26 cellular contexts compared by ENCODE assay signal in the genomic region with DNA sequence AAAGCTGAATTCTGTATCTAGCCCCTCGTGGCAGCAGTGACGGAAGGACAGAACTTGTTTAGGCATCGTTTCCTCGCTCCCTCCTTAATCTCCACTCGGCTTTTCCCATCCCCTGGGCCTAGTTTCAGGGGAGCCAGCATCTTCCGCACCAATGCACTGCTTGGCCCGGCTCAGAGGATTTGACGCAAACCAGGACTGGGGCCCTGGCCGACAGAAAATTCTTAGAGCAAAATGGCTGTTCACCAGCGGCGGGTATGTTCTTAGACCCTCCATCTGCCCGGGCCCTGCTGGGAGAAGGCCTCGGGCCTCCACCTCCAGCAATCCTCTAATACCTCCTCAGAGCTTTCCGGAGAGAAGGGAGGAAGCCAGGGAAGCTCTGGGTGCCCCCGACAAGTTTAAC. TPM values are rescaled to one million over a fixed set of nuclear protein-coding genes. Genes with fewer than 3 reads are reported as not detected.
DNase-seq lines count a peak whose midpoint lies in the region; ATAC-seq and TF ChIP-seq lines count a peak whose summit lies in the region.
"Had no signal": no experiment of that assay in that cellular context is flagged by ENCODE, and none has a peak within 500 bp of the region (broad histone marks: within the 10 kb centered on the region; RNA-seq: fewer than 3 reads in every experiment).

No MANE protein-coding gene starts in this region.

- TF ChIP-seq CTCF in hepatocyte (IDR thresholded peaks at IDR 0.05; ENCODE audit: poor library complexity) (no peak), progenitor cell of endocrine pancreas (IDR thresholded peaks at IDR 0.05; ENCODE audit: unreplicated experiment) (no peak)

- H3K27me3 Mint-ChIP-seq in progenitor cell of endocrine pancreas, result no peaks in the 10 kb centered on the region
- H3K27me3 Mint-ChIP-seq: activated CD4-positive, alpha-beta memory T cell treated with anti-CD3 and anti-CD28 coated beads for 36 hours had no signal

- H3K27ac Mint-ChIP-seq in progenitor cell of endocrine pancreas, result peak overlapping the region; percentile 66
- H3K27ac Mint-ChIP-seq: activated CD4-positive, alpha-beta memory T cell treated with anti-CD3 and anti-CD28 coated beads for 36 hours; CD8-positive, alpha-beta T cell; stimulated activated effector memory CD8-positive, alpha-beta T cell treated with anti-CD3 and anti-CD28 coated beads, Interleukin-12 subunit alpha, Interleukin-12 subunit beta, amount 100 ng/mL, for 72 hours had no signal

- H3K79me2 ChIP-seq in hepatocyte, result peaks cover 61% of the 10 kb centered on the region

- H3K9me2 ChIP-seq in hepatocyte (replicated peaks; ENCODE audit: insufficient read depth), result no peaks in the 10 kb centered on the region

- ATAC-seq in GM18858 (IDR thresholded peaks at IDR 0.05; ENCODE audit: unreplicated experiment), result no peak
- ATAC-seq: CD8-positive, alpha-beta T cell; left cardiac atrium; right cardiac atrium; stimulated activated effector memory CD8-positive, alpha-beta T cell treated with anti-CD3 and anti-CD28 coated beads, Interleukin-12 subunit alpha, Interleukin-12 subunit beta, amount 100 ng/mL, for 72 hours had no signal

- H3K9me3 ChIP-seq in SK-N-MC (ENCODE audit: low read depth, low read length) (no peaks in the 10 kb centered on the region), hepatocyte (ENCODE audit: low read depth) (no peaks in the 10 kb centered on the region)
- H3K9me3 ChIP-seq: thoracic aorta had no signal

- in situ Hi-C loops in G401 (cut with HindIII; ENCODE audit: low sequenced_read_pairs), result loop anchor here (25.0 kb wide), 1 partner anchor 219 kb away; no protein-coding TSS in a partner anchor

- peaks cover 9% of the 10 kb centered on the region for H3K4me1 ChIP-seq in hepatocyte (ENCODE audit: insufficient read depth)

- peak overlapping the region; percentile 64 for H3K9ac ChIP-seq in SK-N-MC (ENCODE audit: insufficient read length)

- peaks cover 6% of the 10 kb centered on the region for H3K36me3 Mint-ChIP-seq in progenitor cell of endocrine pancreas (ENCODE audit: insufficient read depth)
- H3K36me3 Mint-ChIP-seq: activated CD4-positive, alpha-beta memory T cell treated with anti-CD3 and anti-CD28 coated beads for 36 hours; CD8-positive, alpha-beta T cell; stimulated activated effector memory CD8-positive, alpha-beta T cell treated with anti-CD3 and anti-CD28 coated beads, Interleukin-12 subunit alpha, Interleukin-12 subunit beta, amount 100 ng/mL, for 72 hours had no signal

- no peaks in the 10 kb centered on the region for H3K36me3 ChIP-seq in SK-N-MC (ENCODE audit: insufficient read depth, low read length)
- no peaks in the 10 kb centered on the region for H3K36me3 ChIP-seq in hepatocyte (replicated peaks; ENCODE audit: insufficient read depth, low read depth)
- H3K36me3 ChIP-seq: thoracic aorta had no signal

- H3K4me3 ChIP-seq in SK-N-MC, result peak overlapping the region; percentile 52
- H3K4me3 ChIP-seq in hepatocyte, result no peak overlapping the region
- H3K4me3 ChIP-seq: thoracic aorta had no signal

- H2AFZ ChIP-seq in hepatocyte, result no peak overlapping the region

- WGBS in hepatocyte (ENCODE audit: low lambda C conversion rate, missing lambda C conversion rate), result 80% methylated on average over 15 of the region's 15 CpGs

- H3K9me3 Mint-ChIP-seq in progenitor cell of endocrine pancreas (ENCODE audit: low read depth), result no peaks in the 10 kb centered on the region
- H3K9me3 Mint-ChIP-seq: activated CD4-positive, alpha-beta memory T cell treated with anti-CD3 and anti-CD28 coated beads for 36 hours; CD8-positive, alpha-beta T cell; stimulated activated effector memory CD8-positive, alpha-beta T cell treated with anti-CD3 and anti-CD28 coated beads, Interleukin-12 subunit alpha, Interleukin-12 subunit beta, amount 100 ng/mL, for 72 hours had no signal

- no peak overlapping the region for H3K4me2 ChIP-seq in hepatocyte

- H4K20me1 ChIP-seq in hepatocyte (ENCODE audit: insufficient read depth, poor library complexity, severe bottlenecking), result no peaks in the 10 kb centered on the region

- peaks cover 4% of the 10 kb centered on the region for H3K4me1 Mint-ChIP-seq in progenitor cell of endocrine pancreas (ENCODE audit: low read depth)
- H3K4me1 Mint-ChIP-seq: stimulated activated effector memory CD8-positive, alpha-beta T cell treated with anti-CD3 and anti-CD28 coated beads, Interleukin-12 subunit alpha, Interleukin-12 subunit beta, amount 100 ng/mL, for 72 hours had no signal

- DNase-seq in G401 (ENCODE audit: low spot score) (peak; percentile 80), SK-N-MC (ENCODE audit: low read depth, low spot score) (no peak), hepatocyte (ENCODE audit: low spot score) (no peak), progenitor cell of endocrine pancreas (ENCODE audit: low spot score, unreplicated experiment) (no peak), NCI-H187 treated with DMSO at 0.1 percent for 48 hours (lab: John Stamatoyannopoulos, UW) (no peak), NCI-H1105 (lab: John Stamatoyannopoulos, UW) (no peak), mucosa of gallbladder (ENCODE audit: low spot score) (no peak)
- DNase-seq: activated CD4-positive, alpha-beta memory T cell treated with anti-CD3 and anti-CD28 coated beads for 36 hours; activated naive CD4-positive, alpha-beta T cell treated with Interleukin-2 at 50 U/mL for 16 hours; activated T-cell treated with anti-CD3 and anti-CD28 coated beads for 4 hours; central memory CD4-positive, alpha-beta T cell; DMS53; effector memory CD4-positive, alpha-beta T cell; GOT3; left cardiac atrium; MM.1S; NCI-H146; NCI-H774; SHP77 had no signal

- peak overlapping the region; percentile 93 for H3K27ac ChIP-seq in SK-N-MC
- H3K27ac ChIP-seq in hepatocyte, result peak overlapping the region; percentile 1
- H3K27ac ChIP-seq: thoracic aorta, VCaP had no signal

- no peak overlapping the region for H3K4me3 Mint-ChIP-seq in progenitor cell of endocrine pancreas (ENCODE audit: low read depth)
- H3K4me3 Mint-ChIP-seq: activated CD4-positive, alpha-beta memory T cell treated with anti-CD3 and anti-CD28 coated beads for 36 hours; CD8-positive, alpha-beta T cell; stimulated activated effector memory CD8-positive, alpha-beta T cell treated with anti-CD3 and anti-CD28 coated beads, Interleukin-12 subunit alpha, Interleukin-12 subunit beta, amount 100 ng/mL, for 72 hours had no signal

- H3K27me3 ChIP-seq in hepatocyte, result no peaks in the 10 kb centered on the region

RNA-seq across cellular contexts. Expression of a gene that starts 54.6 kb away (rescaled TPM):
- 9.6 and 21.7 TPM in 2 replicates for total RNA-seq in G401 (2014; rRNA removed; shearing (Covaris generic))
- 28.8 and 38.1 TPM in 2 replicates for total RNA-seq in hepatocyte
- polyA plus RNA-seq in hepatocyte, result 19.5 and 24.5 TPM in 2 replicates
- total RNA-seq in progenitor cell of endocrine pancreas, result 85.1 and 87.9 TPM in 2 replicates
- 38.4 TPM for total RNA-seq in mucosa of gallbladder

RNA-seq across cellular contexts. Expression of a gene that starts 55.4 kb away (rescaled TPM):
- 13.7 and 14.4 TPM in 2 replicates for total RNA-seq in G401 (2014; rRNA removed; shearing (Covaris generic))
- 2.2 and 3.0 TPM in 2 replicates for total RNA-seq in hepatocyte
- polyA plus RNA-seq in hepatocyte, result 4.7 and 7.6 TPM in 2 replicates
- 26.9 and 28.0 TPM in 2 replicates for total RNA-seq in progenitor cell of endocrine pancreas
- 13.5 TPM for total RNA-seq in mucosa of gallbladder
- total RNA-seq: T-helper 1 cell treated with Interleukin-12 subunit alpha and Interleukin-12 subunit beta and Interleukin-4 antibody, amounts not matched to agents 30 ng/mL and 1 ng/mL, for 36 hours had no signal
